ENCODE assay signal across 1 cellular context in the genomic region with DNA sequence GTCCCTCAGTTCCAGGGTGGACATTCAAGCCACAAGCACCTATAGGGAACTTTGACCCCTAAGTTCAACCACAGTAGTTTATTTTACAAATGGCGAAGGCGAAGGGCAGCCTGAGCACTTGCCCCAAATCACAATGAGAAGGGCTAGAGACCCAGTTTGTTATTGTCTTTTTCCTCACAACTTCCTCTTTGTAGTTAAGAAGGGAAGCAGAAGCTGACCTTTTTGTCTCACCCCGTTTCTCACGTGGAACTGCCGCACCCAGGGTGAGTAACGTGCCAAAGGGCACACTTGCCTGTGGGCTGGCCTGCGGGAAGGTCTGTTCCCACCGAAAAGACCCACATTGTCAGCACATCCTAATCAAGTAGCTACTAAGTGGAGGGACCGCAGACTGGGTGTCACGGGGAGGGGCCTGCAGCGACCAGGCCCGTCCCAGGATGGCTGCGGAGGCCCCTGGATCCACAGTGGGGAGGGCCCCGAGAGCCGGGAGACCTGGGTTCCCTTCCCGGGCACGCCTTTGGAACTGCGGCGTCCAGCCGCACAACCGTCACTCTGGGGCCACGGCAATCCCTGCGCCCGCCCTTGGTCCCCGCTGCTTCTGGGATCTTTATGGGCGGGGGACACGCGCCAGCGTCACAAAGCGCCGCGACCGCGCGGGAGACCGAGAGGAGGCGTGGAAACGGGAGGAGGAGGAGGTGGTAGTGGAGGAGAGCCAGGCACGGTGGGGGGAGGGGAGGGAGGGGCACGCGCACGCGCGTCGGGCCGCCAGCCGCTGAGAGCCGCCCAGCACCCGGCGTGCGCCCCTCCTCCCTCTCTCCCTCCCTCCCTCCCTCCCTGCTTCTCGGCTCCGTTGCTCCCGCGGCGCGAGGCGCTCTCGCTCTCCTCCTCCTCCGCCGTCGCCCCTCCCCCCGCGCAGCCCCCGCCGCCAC.
TF ChIP-seq lines count a peak whose summit lies in the region.

A gene with protein sequence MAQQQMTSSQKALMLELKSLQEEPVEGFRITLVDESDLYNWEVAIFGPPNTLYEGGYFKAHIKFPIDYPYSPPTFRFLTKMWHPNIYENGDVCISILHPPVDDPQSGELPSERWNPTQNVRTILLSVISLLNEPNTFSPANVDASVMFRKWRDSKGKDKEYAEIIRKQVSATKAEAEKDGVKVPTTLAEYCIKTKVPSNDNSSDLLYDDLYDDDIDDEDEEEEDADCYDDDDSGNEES (plus strand): TSS at position 834 of the 926 bp plus-strand sequence. CDS start 598 bp downstream, outside the sequence.

TF ChIP-seq in A549, 52 proteins besides CTCF, POLR2A, EP300 and RAD21 (continued from another document):
- TF ChIP-seq, protein P1, sequence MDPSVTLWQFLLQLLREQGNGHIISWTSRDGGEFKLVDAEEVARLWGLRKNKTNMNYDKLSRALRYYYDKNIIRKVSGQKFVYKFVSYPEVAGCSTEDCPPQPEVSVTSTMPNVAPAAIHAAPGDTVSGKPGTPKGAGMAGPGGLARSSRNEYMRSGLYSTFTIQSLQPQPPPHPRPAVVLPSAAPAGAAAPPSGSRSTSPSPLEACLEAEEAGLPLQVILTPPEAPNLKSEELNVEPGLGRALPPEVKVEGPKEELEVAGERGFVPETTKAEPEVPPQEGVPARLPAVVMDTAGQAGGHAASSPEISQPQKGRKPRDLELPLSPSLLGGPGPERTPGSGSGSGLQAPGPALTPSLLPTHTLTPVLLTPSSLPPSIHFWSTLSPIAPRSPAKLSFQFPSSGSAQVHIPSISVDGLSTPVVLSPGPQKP (IDR thresholded peaks at IDR 0.05; ENCODE audit: low read depth, low read length): no peak
- no peak for TF ChIP-seq KDM5A (IDR thresholded peaks at IDR 0.05)
- TF ChIP-seq HEYL (CRISPR knock-in tag; IDR thresholded peaks at IDR 0.05): no peak
- TF ChIP-seq ZSCAN20 (CRISPR knock-in tag; IDR thresholded peaks at IDR 0.05): no peak
- TF ChIP-seq ZFP36 (IDR thresholded peaks at IDR 0.05; ENCODE audit: borderline replicate concordance, partially characterized antibody): no peak
- TF ChIP-seq HOXA7 (CRISPR knock-in tag; IDR thresholded peaks at IDR 0.05): 0 out of 2 replicates have a peak, but pooled peaks have one; percentile 8
- no peak for TF ChIP-seq CEBPB (IDR thresholded peaks at IDR 0.05)
- TF ChIP-seq, protein P2, sequence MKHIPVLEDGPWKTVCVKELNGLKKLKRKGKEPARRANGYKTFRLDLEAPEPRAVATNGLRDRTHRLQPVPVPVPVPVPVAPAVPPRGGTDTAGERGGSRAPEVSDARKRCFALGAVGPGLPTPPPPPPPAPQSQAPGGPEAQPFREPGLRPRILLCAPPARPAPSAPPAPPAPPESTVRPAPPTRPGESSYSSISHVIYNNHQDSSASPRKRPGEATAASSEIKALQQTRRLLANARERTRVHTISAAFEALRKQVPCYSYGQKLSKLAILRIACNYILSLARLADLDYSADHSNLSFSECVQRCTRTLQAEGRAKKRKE (CRISPR knock-in tag; IDR thresholded peaks at IDR 0.05; ENCODE audit: low read depth): no peak; the same call in none of the 2 replicates
- TF ChIP-seq, protein P3, sequence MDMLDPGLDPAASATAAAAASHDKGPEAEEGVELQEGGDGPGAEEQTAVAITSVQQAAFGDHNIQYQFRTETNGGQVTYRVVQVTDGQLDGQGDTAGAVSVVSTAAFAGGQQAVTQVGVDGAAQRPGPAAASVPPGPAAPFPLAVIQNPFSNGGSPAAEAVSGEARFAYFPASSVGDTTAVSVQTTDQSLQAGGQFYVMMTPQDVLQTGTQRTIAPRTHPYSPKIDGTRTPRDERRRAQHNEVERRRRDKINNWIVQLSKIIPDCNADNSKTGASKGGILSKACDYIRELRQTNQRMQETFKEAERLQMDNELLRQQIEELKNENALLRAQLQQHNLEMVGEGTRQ (IDR thresholded peaks at IDR 0.05): no peak; the same call in 1 of the 2 replicates
- TF ChIP-seq RARB (CRISPR knock-in tag; IDR thresholded peaks at IDR 0.05): peak; percentile 61; the same call in 1 of the 2 replicates
- TF ChIP-seq BHLHE40 (IDR thresholded peaks at IDR 0.05; ENCODE audit: low read depth, low read length): peak; percentile 63
- no peak for TF ChIP-seq FOSL2 (IDR thresholded peaks at IDR 0.05)
- TF ChIP-seq FOSL2 (CRISPR knock-in tag; IDR thresholded peaks at IDR 0.05): peak; percentile 59
- TF ChIP-seq RNF2 (IDR thresholded peaks at IDR 0.05; ENCODE audit: borderline replicate concordance, low read depth): no peak
- TF ChIP-seq CHD4 (IDR thresholded peaks at IDR 0.05; ENCODE audit: borderline replicate concordance): no peak
- TF ChIP-seq MAZ (IDR thresholded peaks at IDR 0.05; ENCODE audit: borderline replicate concordance, low read depth, low read length): no peak
- 0 out of 2 replicates have a peak, but pooled peaks have one; percentile 61 for TF ChIP-seq POLR2AphosphoS2 (conservative IDR thresholded peaks at IDR 0.05; ENCODE audit: low read length)
- TF ChIP-seq GATA3 (IDR thresholded peaks at IDR 0.05; ENCODE audit: borderline replicate concordance): no peak
- TF ChIP-seq HOXB13 (CRISPR knock-in tag; IDR thresholded peaks at IDR 0.05; ENCODE audit: low read depth): peak; percentile 74
- TF ChIP-seq, protein P4, sequence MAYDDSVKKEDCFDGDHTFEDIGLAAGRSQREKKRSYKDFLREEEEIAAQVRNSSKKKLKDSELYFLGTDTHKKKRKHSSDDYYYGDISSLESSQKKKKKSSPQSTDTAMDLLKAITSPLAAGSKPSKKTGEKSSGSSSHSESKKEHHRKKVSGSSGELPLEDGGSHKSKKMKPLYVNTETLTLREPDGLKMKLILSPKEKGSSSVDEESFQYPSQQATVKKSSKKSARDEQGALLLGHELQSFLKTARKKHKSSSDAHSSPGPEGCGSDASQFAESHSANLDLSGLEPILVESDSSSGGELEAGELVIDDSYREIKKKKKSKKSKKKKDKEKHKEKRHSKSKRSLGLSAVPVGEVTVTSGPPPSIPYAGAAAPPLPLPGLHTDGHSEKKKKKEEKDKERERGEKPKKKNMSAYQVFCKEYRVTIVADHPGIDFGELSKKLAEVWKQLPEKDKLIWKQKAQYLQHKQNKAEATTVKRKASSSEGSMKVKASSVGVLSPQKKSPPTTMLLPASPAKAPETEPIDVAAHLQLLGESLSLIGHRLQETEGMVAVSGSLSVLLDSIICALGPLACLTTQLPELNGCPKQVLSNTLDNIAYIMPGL (CRISPR knock-in tag; IDR thresholded peaks at IDR 0.05; ENCODE audit: borderline replicate concordance): no peak
- no peak for TF ChIP-seq NFE2L2 (conservative IDR thresholded peaks at IDR 0.05; ENCODE audit: low read length)
- TF ChIP-seq EHMT2 (IDR thresholded peaks at IDR 0.05; ENCODE audit: low read depth): no peak
- TF ChIP-seq TFCP2L1 (CRISPR knock-in tag; IDR thresholded peaks at IDR 0.05): peak; percentile 85
- TF ChIP-seq HDAC2 (IDR thresholded peaks at IDR 0.05): no peak
- TF ChIP-seq ZC3H11A (IDR thresholded peaks at IDR 0.05): no peak
- TF ChIP-seq KDM1A (IDR thresholded peaks at IDR 0.05; ENCODE audit: low read depth): no peak
- peak; percentile 45 for TF ChIP-seq MAFK (IDR thresholded peaks at IDR 0.05; ENCODE audit: partially characterized antibody)
- TF ChIP-seq, protein P5, sequence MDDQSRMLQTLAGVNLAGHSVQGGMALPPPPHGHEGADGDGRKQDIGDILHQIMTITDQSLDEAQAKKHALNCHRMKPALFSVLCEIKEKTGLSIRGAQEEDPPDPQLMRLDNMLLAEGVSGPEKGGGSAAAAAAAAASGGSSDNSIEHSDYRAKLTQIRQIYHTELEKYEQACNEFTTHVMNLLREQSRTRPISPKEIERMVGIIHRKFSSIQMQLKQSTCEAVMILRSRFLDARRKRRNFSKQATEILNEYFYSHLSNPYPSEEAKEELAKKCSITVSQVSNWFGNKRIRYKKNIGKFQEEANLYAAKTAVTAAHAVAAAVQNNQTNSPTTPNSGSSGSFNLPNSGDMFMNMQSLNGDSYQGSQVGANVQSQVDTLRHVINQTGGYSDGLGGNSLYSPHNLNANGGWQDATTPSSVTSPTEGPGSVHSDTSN (IDR thresholded peaks at IDR 0.05): peak; percentile 64; the same call in 1 of the 2 replicates
- no peak; the same call in 1 of the 2 replicates for TF ChIP-seq FOXS1 (CRISPR knock-in tag; IDR thresholded peaks at IDR 0.05)
- peak; percentile 84 to 96 for TF ChIP-seq JUN (IDR thresholded peaks at IDR 0.05)
- TF ChIP-seq CBX8 (IDR thresholded peaks at IDR 0.05): no peak
- TF ChIP-seq CBX2 (IDR thresholded peaks at IDR 0.05; ENCODE audit: borderline replicate concordance, low read depth): no peak
- no peak for TF ChIP-seq HOXB5 (CRISPR knock-in tag; IDR thresholded peaks at IDR 0.05)
- no peak; the same call in 2 of the 3 replicates for TF ChIP-seq SMC3 (IDR thresholded peaks at IDR 0.05)
- 0 out of 2 replicates have a peak, but pooled peaks have one; percentile 12 for TF ChIP-seq EHF (CRISPR knock-in tag; IDR thresholded peaks at IDR 0.05)
- peak; percentile 54 for TF ChIP-seq CHD2 (IDR thresholded peaks at IDR 0.05; ENCODE audit: low read length, partially characterized antibody)
- TF ChIP-seq, protein P6, sequence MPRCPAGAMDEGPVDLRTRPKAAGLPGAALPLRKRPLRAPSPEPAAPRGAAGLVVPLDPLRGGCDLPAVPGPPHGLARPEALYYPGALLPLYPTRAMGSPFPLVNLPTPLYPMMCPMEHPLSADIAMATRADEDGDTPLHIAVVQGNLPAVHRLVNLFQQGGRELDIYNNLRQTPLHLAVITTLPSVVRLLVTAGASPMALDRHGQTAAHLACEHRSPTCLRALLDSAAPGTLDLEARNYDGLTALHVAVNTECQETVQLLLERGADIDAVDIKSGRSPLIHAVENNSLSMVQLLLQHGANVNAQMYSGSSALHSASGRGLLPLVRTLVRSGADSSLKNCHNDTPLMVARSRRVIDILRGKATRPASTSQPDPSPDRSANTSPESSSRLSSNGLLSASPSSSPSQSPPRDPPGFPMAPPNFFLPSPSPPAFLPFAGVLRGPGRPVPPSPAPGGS (IDR thresholded peaks at IDR 0.05): peak; percentile 37; the same call in 1 of the 3 replicates
- TF ChIP-seq JUNB (IDR thresholded peaks at IDR 0.05): no peak
